Comparison of ENCODE assay signal across 9 cellular contexts in the genomic region with DNA sequence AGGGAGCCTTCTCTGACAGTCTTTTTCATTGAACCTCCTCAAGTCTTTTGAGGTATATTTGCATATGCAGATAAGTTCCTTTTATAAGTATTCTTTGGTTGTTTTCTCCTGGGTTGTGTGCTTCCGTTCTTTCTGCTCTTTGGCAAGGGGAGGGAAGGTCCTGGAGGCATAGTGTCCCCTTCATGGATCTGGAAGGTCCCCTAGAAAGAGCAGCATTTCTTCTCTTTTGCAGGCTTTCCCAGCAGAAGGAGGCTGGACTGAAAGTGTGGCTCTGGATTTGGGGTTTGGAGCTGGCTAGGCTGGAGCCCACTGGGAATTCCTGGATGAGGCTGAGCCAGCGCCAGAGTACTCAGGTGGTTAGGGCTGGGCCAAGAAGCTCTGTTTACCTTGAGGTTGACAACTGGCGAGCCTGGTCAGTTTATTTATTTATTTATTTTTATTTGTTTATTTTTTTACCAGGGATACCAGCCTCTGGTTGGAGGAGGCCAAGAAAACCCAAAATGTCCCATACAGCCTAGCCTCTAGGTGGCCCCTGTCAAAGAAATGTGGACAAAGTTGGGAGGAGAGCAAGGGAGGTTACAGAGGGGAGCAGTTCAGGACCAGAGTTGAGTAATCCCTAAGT. TPM values are rescaled to one million over a fixed set of nuclear protein-coding genes. Genes with fewer than 3 reads are reported as not detected.
DNase-seq lines count a peak whose midpoint lies in the region; ATAC-seq and TF ChIP-seq lines count a peak whose summit lies in the region.
"Had no signal": no experiment of that assay in that cellular context is flagged by ENCODE, and none has a peak within 500 bp of the region (broad histone marks: within the 10 kb centered on the region; RNA-seq: fewer than 3 reads in every experiment).

No MANE protein-coding gene starts in this region.

- DNase-seq in GM06990 (ENCODE audit: extremely low read depth, insufficient read length): no peak
- peak; percentile 84 for DNase-seq in LNCaP clone FGC (ENCODE audit: low read depth)
- DNase-seq in astrocyte of the cerebellum (ENCODE audit: low read depth): no peak
- DNase-seq in putamen (ENCODE audit: low spot score): no peak
- no peak for DNase-seq in stimulated activated CD4-positive, alpha-beta T cell treated with anti-CD3 and anti-CD28 coated beads, Interleukin-4, amount 100 ng/mL, for 1 hour
- DNase-seq: NCI-H1048 had no signal

- H3K9me3 ChIP-seq in mesodermal cell (ENCODE audit: control insufficient read depth, low read length): no peaks in the 10 kb centered on the region

- no peaks in the 10 kb centered on the region for H3K27me3 ChIP-seq in GM06990 (replicated peaks; ENCODE audit: control insufficient read depth, insufficient read depth, low read length)

- WGBS in mesodermal cell (ENCODE audit: insufficient coverage in 2 of 2), 2 experiments: 20 to 30% methylated on average over 1 to 2 of the region's 3 CpGs

- no peak overlapping the region for H3K4me3 ChIP-seq in GM06990 (replicated peaks; ENCODE audit: low read depth, low read length)
- no peak overlapping the region for H3K4me3 ChIP-seq in LNCaP clone FGC (ENCODE audit: low read depth, low read length)
- H3K4me3 ChIP-seq in astrocyte of the cerebellum (ENCODE audit: low read depth, low read length): no peak overlapping the region
- H3K4me3 ChIP-seq in mesodermal cell (ENCODE audit: extremely low read depth, insufficient read depth, low read length, poor library complexity, severe bottlenecking): no peak overlapping the region

- ATAC-seq in HG03432 (IDR thresholded peaks at IDR 0.05; ENCODE audit: unreplicated experiment): no peak
- ATAC-seq: stimulated activated memory B cell treated with anti-CD40 and anti-IgM and Interleukin-4, amounts not matched to agents 10 μg/mL and 1 μg/mL and 100 μg/mL, for 72 hours had no signal

- in situ Hi-C loops in astrocyte of the cerebellum (cut with HindIII; ENCODE audit: low sequenced_read_pairs): no loop called here

- peaks cover 5% of the 10 kb centered on the region for H3K4me1 ChIP-seq in mesodermal cell (ENCODE audit: control insufficient read depth, insufficient read depth, low read length, poor library complexity, severe bottlenecking)

- H3K36me3 ChIP-seq in GM06990 (ENCODE audit: control insufficient read depth, insufficient read depth, low read length) (no peaks in the 10 kb centered on the region), mesodermal cell (ENCODE audit: control insufficient read depth, insufficient read depth, low read length) (no peaks in the 10 kb centered on the region)

- peak overlapping the region; percentile 6 for H3K27ac ChIP-seq in mesodermal cell (ENCODE audit: low read depth, low read length, severe bottlenecking)

- TF ChIP-seq CTCF in GM06990 (IDR thresholded peaks at IDR 0.05; ENCODE audit: insufficient read depth, low read length, poor library complexity, severe bottlenecking) (peak; percentile 9), LNCaP clone FGC (IDR thresholded peaks at IDR 0.05; ENCODE audit: control insufficient read depth, extremely low read depth, insufficient read depth) (peak; percentile 61), astrocyte of the cerebellum (IDR thresholded peaks at IDR 0.05; ENCODE audit: low read depth, low read length, missing control alignments) (peak; percentile 8)

RNA-seq across cellular contexts. Expression of a gene that starts 5.4 kb away (rescaled TPM):
- 189 TPM for polyA plus RNA-seq in mesodermal cell (2013, experiment 1 of 2)
- polyA plus RNA-seq in mesodermal cell (2013, experiment 2 of 2): 212 TPM

RNA-seq across cellular contexts. Expression of a gene that starts 20.1 kb away (rescaled TPM):
- polyA plus RNA-seq in mesodermal cell (2013, experiment 1 of 2): 445 TPM
- polyA plus RNA-seq in mesodermal cell (2013, experiment 2 of 2): 332 TPM

RNA-seq across cellular contexts. Expression of a gene that starts 58.6 kb away (rescaled TPM):
- 0.37 TPM for polyA plus RNA-seq in mesodermal cell (2013, experiment 1 of 2)
- polyA plus RNA-seq in mesodermal cell (2013, experiment 2 of 2): not detected

Comparison
In these comparisons a context has a peak if more than half of its experiments do, and no peak if none do; other contexts are left out.
1. CTCF ChIP-seq: peak in every context shown above with its lines; median percentile 61 in LNCaP clone FGC; 9 in GM06990; 8 in astrocyte of the cerebellum.